21 cellular contexts compared by ENCODE assay signal in genomic region chr6:141290871-141291270, GRCh38.
A peak's percentile ranks its signal among the peaks of the same experiment; 100 is the strongest.
DNase-seq lines count a peak whose midpoint lies in the region; ATAC-seq, FAIRE-seq and TF ChIP-seq lines count a peak whose summit lies in the region.
"Had no signal": no experiment of that assay in that cellular context is flagged by ENCODE, and none has a peak within 500 bp of the region (broad histone marks: within the 10 kb centered on the region; RNA-seq: fewer than 3 reads in every experiment).

No MANE protein-coding gene starts in this region.

- ATAC-seq in GM18867 (IDR thresholded peaks at IDR 0.05; ENCODE audit: unreplicated experiment) (peak; percentile 44), HG03280 (IDR thresholded peaks at IDR 0.05; ENCODE audit: unreplicated experiment) (no peak)
- ATAC-seq: body of pancreas; CD8-positive, alpha-beta T cell; left ventricle myocardium superior; Panc1 had no signal

- TF ChIP-seq CTCF in osteoblast (IDR thresholded peaks at IDR 0.05; ENCODE audit: extremely low read depth, low read depth, low read length) (no peak), testis (IDR thresholded peaks at IDR 0.05) (no peak)

- H3K27ac ChIP-seq in osteoblast (ENCODE audit: low read depth, low read length) (no peak overlapping the region), testis (no peak overlapping the region)
- H3K27ac ChIP-seq: body of pancreas, prostate gland, SJSA1, thyroid gland had no signal

- DNase-seq in LHCN-M2 (ENCODE audit: low read depth), result peak; percentile 26
- DNase-seq in SHP77 treated with DMSO at 0.1 percent for 48 hours (lab: John Stamatoyannopoulos, UW), result peak; percentile 41
- no peak for DNase-seq in osteoblast (ENCODE audit: insufficient read length, low spot score, missing footprints)
- no peak for DNase-seq in HTR-8/SVneo (ENCODE audit: insufficient read length, low spot score)
- no peak for DNase-seq in testis
- DNase-seq: activated CD4-positive, alpha-beta T cell treated with anti-CD3 and anti-CD28 coated beads, Interleukin-2, amount 10 ng/mL, durations not matched to agents 24 days and 14 days; body of pancreas; CD8-positive, alpha-beta T cell; DMS79 treated with DMSO at 0.1 percent for 48 hours; GOT3; left ventricle myocardium superior; NCI-H526; stimulated activated CD4-positive, alpha-beta T cell treated with anti-CD3 and anti-CD28 coated beads, Interleukin-1b, Interleukin-23, amount 100 ng/mL, for 48 hours; stimulated activated naive CD4-positive, alpha-beta T cell; T-helper 2 cell; thyroid gland had no signal

- no peaks in the 10 kb centered on the region for H4K20me1 ChIP-seq in osteoblast (ENCODE audit: insufficient read depth, low read length)

- FAIRE-seq in HTR-8/SVneo (lab: Jason Lieb, UNC), result no peak

- intact Hi-C loops in testis (cut with DNase I; ENCODE audit: low total_unique reads), result no loop called here

- H2AFZ ChIP-seq in osteoblast (ENCODE audit: low read length), result peak overlapping the region; percentile 72

- no peak overlapping the region for H3K4me3 ChIP-seq in osteoblast (ENCODE audit: insufficient read depth, low read length)
- H3K4me3 ChIP-seq in testis, result no peak overlapping the region
- H3K4me3 ChIP-seq: body of pancreas, prostate gland, SJSA1, thyroid gland had no signal

- H3K79me2 ChIP-seq in osteoblast (ENCODE audit: insufficient read depth, low read length), result no peaks in the 10 kb centered on the region

- H3K4me1 ChIP-seq in osteoblast (ENCODE audit: insufficient read depth, low read length) (no peaks in the 10 kb centered on the region), testis (no peaks in the 10 kb centered on the region)
- H3K4me1 ChIP-seq: body of pancreas, prostate gland, SJSA1, thyroid gland had no signal

- H3K36me3 ChIP-seq in osteoblast (ENCODE audit: insufficient read depth, low read length) (no peaks in the 10 kb centered on the region), testis (ENCODE audit: low read depth, missing control alignments) (no peaks in the 10 kb centered on the region)
- H3K36me3 ChIP-seq: prostate gland, SJSA1, thyroid gland had no signal

- peak overlapping the region; percentile 20 for H3K4me2 ChIP-seq in osteoblast (ENCODE audit: insufficient read depth, low read length)

- no peak for TF ChIP-seq POLR2A in testis (IDR thresholded peaks at IDR 0.05)

- H3K27me3 ChIP-seq in osteoblast (ENCODE audit: insufficient read depth, low read length) (no peaks in the 10 kb centered on the region), testis (no peaks in the 10 kb centered on the region)
- H3K27me3 ChIP-seq: body of pancreas, SJSA1, thyroid gland had no signal

- 64 to 92% methylated on average over 1 of the region's 1 CpG for WGBS in testis, 2 donors

- H3K9me3 ChIP-seq in osteoblast (ENCODE audit: low read depth, low read length) (no peaks in the 10 kb centered on the region), testis (no peaks in the 10 kb centered on the region)
- H3K9me3 ChIP-seq: prostate gland, SJSA1, thyroid gland had no signal

Comparison
In these comparisons a context has a peak if more than half of its experiments do, and no peak if none do; other contexts are left out.
1. DNase-seq: peak in LHCN-M2 (single experiment) and SHP77 treated with DMSO at 0.1 percent for 48 hours (single experiment); none in osteoblast (single experiment), HTR-8/SVneo (single experiment) and testis (single experiment).